In the genomic region with DNA sequence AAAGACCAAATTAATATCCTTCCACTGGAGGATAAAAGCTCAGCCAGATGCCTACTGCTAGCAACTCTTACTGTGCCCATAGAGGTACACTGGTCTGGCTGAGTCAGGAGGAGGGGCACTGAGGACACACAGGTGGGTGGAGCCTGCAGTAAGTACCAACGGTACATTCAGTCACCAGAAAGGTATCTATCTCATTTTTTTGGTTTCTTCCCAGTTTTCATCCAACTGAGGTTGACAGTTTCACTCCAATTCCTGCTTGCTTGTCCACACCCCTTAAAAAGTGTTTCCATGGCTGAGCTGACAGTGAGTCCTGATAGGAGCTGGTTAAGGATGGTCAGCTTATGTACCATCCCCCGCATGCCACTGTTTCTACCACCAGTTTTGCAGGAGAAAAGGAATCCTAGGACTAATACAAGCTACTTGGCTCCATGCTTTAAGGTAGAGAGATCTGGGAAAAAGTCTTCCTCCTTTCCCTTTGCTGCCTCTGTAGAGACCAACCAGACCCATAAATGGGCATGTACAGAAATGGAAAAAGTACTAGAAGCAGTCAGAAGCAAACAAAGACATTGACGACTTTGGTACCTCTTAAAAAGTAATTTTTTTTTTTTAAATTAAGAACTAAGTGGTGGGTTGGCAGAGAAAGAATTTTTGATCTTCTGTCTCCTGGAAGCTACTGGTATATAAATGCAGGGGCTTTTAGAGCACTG, we compare ENCODE assay signal across 8 cellular contexts. TPM values are rescaled to one million over a fixed set of nuclear protein-coding genes. Genes with fewer than 3 reads are reported as not detected.
DNase-seq lines count a peak whose midpoint lies in the region; ATAC-seq, FAIRE-seq and TF ChIP-seq lines count a peak whose summit lies in the region.

No MANE protein-coding gene starts in this region.

- no peak for DNase-seq in stimulated activated naive CD8-positive, alpha-beta T cell treated with anti-CD3 and anti-CD28 coated beads, Interleukin-15, Interleukin-2, amounts not matched to agents 100 U/mL and 50 U/mL, for 24 hours
- no peak for DNase-seq in activated T-helper 2 cell treated with anti-CD3 and anti-CD28 coated beads, Interferon-gamma antibody, Interleukin-2, Interleukin-4, amounts not matched to agents 10 μg/mL and 5 μg/mL and 100 μg/mL, durations not matched to agents 14 hours and 24 hours and 36 hours (ENCODE audit: low spot score)
- no peak for DNase-seq in kidney
- DNase-seq in aorta: peak in 1 of 2 donors; percentile 74
- DNase-seq in NCI-H1105 (lab: John Stamatoyannopoulos, UW): no peak

- H3K4me3 ChIP-seq in kidney (ENCODE audit: low read length in 2 of 2): peak overlapping the region; percentile 31 to 95
- H3K4me3 ChIP-seq in aorta (ENCODE audit: low read length in 2 of 2): peak overlapping the region; percentile 79 to 86

- no peak overlapping the region for H3K9ac ChIP-seq in kidney (ENCODE audit: low read length in 2 of 2)

- no peaks in the 10 kb centered on the region for H3K9me3 Mint-ChIP-seq in stimulated activated naive CD8-positive, alpha-beta T cell treated with anti-CD3 and anti-CD28 coated beads, Interleukin-15, Interleukin-2, amounts not matched to agents 100 ng/mL and 50 ng/mL, for 24 hours
- no peaks in the 10 kb centered on the region for H3K9me3 Mint-ChIP-seq in activated T-helper 2 cell treated with anti-CD3 and anti-CD28 coated beads, Interferon-gamma antibody, Interleukin-2, Interleukin-4, amounts not matched to agents 10 μg/mL and 5 μg/mL and 100 μg/mL, durations not matched to agents 14 hours and 24 hours and 36 hours

- peaks cover 81% of the 10 kb centered on the region for H3K4me1 Mint-ChIP-seq in stimulated activated naive CD8-positive, alpha-beta T cell treated with anti-CD3 and anti-CD28 coated beads, Interleukin-15, Interleukin-2, amounts not matched to agents 100 ng/mL and 50 ng/mL, for 24 hours (ENCODE audit: low read depth)
- H3K4me1 Mint-ChIP-seq in activated T-helper 2 cell treated with anti-CD3 and anti-CD28 coated beads, Interferon-gamma antibody, Interleukin-2, Interleukin-4, amounts not matched to agents 10 μg/mL and 5 μg/mL and 100 μg/mL, durations not matched to agents 14 hours and 24 hours and 36 hours (ENCODE audit: low read depth): peaks cover 68% of the 10 kb centered on the region

- H3K4me1 ChIP-seq in kidney (ENCODE audit: control insufficient read depth in 1 of 2, insufficient read depth in 1 of 2, low read depth in 1 of 2, low read length in 2 of 2) (peaks cover 5 to 28% of the 10 kb centered on the region in 2 donors), aorta (ENCODE audit: control insufficient read depth in 1 of 2, insufficient read depth in 2 of 2, low read length in 2 of 2) (peaks cover 3% of the 10 kb centered on the region in 2 donors)

- no peak overlapping the region for H3K27ac ChIP-seq in kidney (ENCODE audit: low read depth in 2 of 2, low read length in 2 of 2)
- H3K27ac ChIP-seq in aorta (ENCODE audit: low read depth in 1 of 2, low read length in 2 of 2): peak overlapping the region in 1 of 2 donors; percentile 41

- H3K27me3 Mint-ChIP-seq in stimulated activated naive CD8-positive, alpha-beta T cell treated with anti-CD3 and anti-CD28 coated beads, Interleukin-15, Interleukin-2, amounts not matched to agents 100 ng/mL and 50 ng/mL, for 24 hours: no peaks in the 10 kb centered on the region
- H3K27me3 Mint-ChIP-seq in activated T-helper 2 cell treated with anti-CD3 and anti-CD28 coated beads, Interferon-gamma antibody, Interleukin-2, Interleukin-4, amounts not matched to agents 10 μg/mL and 5 μg/mL and 100 μg/mL, durations not matched to agents 14 hours and 24 hours and 36 hours (ENCODE audit: low read depth): no peaks in the 10 kb centered on the region

- intact Hi-C loops in activated T-helper 2 cell treated with anti-CD3 and anti-CD28 coated beads, Interferon-gamma antibody, Interleukin-2, Interleukin-4, amounts not matched to agents 10 μg/mL and 5 μg/mL and 100 μg/mL, durations not matched to agents 14 hours and 24 hours and 36 hours (cut with micrococcal nuclease): no loop called here
- intact Hi-C loops in kidney (cut with DNase I): loop anchor here (10.0 kb wide), 1 partner anchor 376 kb away; no protein-coding TSS in a partner anchor
- intact Hi-C loops in aorta (cut with DNase I): loop anchor here in 1 of 2 donors (2.0 kb wide), 1 partner anchor 378 kb away; no protein-coding TSS in a partner anchor

- peak overlapping the region; percentile 91 for H3K4me3 Mint-ChIP-seq in stimulated activated naive CD8-positive, alpha-beta T cell treated with anti-CD3 and anti-CD28 coated beads, Interleukin-15, Interleukin-2, amounts not matched to agents 100 ng/mL and 50 ng/mL, for 24 hours
- peak overlapping the region; percentile 89 for H3K4me3 Mint-ChIP-seq in activated T-helper 2 cell treated with anti-CD3 and anti-CD28 coated beads, Interferon-gamma antibody, Interleukin-2, Interleukin-4, amounts not matched to agents 10 μg/mL and 5 μg/mL and 100 μg/mL, durations not matched to agents 14 hours and 24 hours and 36 hours (ENCODE audit: low read depth)

- 34 to 36% methylated on average over 3 of the region's 3 CpGs for WGBS in aorta, 2 donors

- H3K27ac Mint-ChIP-seq in stimulated activated naive CD8-positive, alpha-beta T cell treated with anti-CD3 and anti-CD28 coated beads, Interleukin-15, Interleukin-2, amounts not matched to agents 100 ng/mL and 50 ng/mL, for 24 hours: no peak overlapping the region
- H3K27ac Mint-ChIP-seq in activated T-helper 2 cell treated with anti-CD3 and anti-CD28 coated beads, Interferon-gamma antibody, Interleukin-2, Interleukin-4, amounts not matched to agents 10 μg/mL and 5 μg/mL and 100 μg/mL, durations not matched to agents 14 hours and 24 hours and 36 hours: no peak overlapping the region

- no peak for FAIRE-seq in kidney (lab: Jason Lieb, UNC)

- no peaks in the 10 kb centered on the region for H3K27me3 ChIP-seq in aorta (ENCODE audit: control insufficient read depth in 1 of 2, insufficient read depth in 2 of 2, low read length in 1 of 2)

- no peak for TF ChIP-seq CTCF in kidney (IDR thresholded peaks at IDR 0.05; ENCODE audit: borderline replicate concordance, extremely low read depth, insufficient read depth)

- peaks cover 58% of the 10 kb centered on the region for H3K36me3 Mint-ChIP-seq in stimulated activated naive CD8-positive, alpha-beta T cell treated with anti-CD3 and anti-CD28 coated beads, Interleukin-15, Interleukin-2, amounts not matched to agents 100 ng/mL and 50 ng/mL, for 24 hours (ENCODE audit: low read depth)
- H3K36me3 Mint-ChIP-seq in activated T-helper 2 cell treated with anti-CD3 and anti-CD28 coated beads, Interferon-gamma antibody, Interleukin-2, Interleukin-4, amounts not matched to agents 10 μg/mL and 5 μg/mL and 100 μg/mL, durations not matched to agents 14 hours and 24 hours and 36 hours (ENCODE audit: low read depth): peaks cover 59% of the 10 kb centered on the region

- H3K9me3 ChIP-seq in kidney (ENCODE audit: control insufficient read depth in 1 of 2, low read length in 2 of 2) (no peaks in the 10 kb centered on the region), aorta (ENCODE audit: control insufficient read depth, low read length) (no peaks in the 10 kb centered on the region)

- no peak for ATAC-seq in stimulated activated naive CD8-positive, alpha-beta T cell treated with anti-CD3 and anti-CD28 coated beads, Interleukin-15, Interleukin-2, amounts not matched to agents 100 U/mL and 50 U/mL, for 24 hours
- ATAC-seq in aorta (ENCODE audit: low FRiP score) (no peak), GM21619 (IDR thresholded peaks at IDR 0.05; ENCODE audit: unreplicated experiment) (no peak), HG03095 (IDR thresholded peaks at IDR 0.05; ENCODE audit: unreplicated experiment) (no peak)

- no peaks in the 10 kb centered on the region for H3K36me3 ChIP-seq in kidney (ENCODE audit: control insufficient read depth in 1 of 2, insufficient read depth in 2 of 2, low read length in 2 of 2)
- H3K36me3 ChIP-seq in aorta (ENCODE audit: control insufficient read depth in 1 of 2, insufficient read depth in 2 of 2, low read length in 1 of 2): no peaks in the 10 kb centered on the region

RNA-seq across cellular contexts. Expression of a gene that starts 3.2 kb away (rescaled TPM):
- total RNA-seq in activated T-helper 2 cell treated with anti-CD3 and anti-CD28 coated beads, Interferon-gamma antibody, Interleukin-2, Interleukin-4, amounts not matched to agents 10 μg/mL and 5 μg/mL and 100 μg/mL, durations not matched to agents 14 hours and 24 hours and 36 hours: 124 and 135 TPM in 2 replicates
- 37.2 TPM for total RNA-seq in kidney
- polyA plus RNA-seq in kidney (ENCODE audit: insufficient read depth, low read depth, low replicate concordance): 10.1 TPM
- total RNA-seq in aorta: 100 to 1,000 TPM; 107 to 207 TPM
- polyA plus RNA-seq in aorta: 10 to 100 TPM; 36.6 to 48.3 TPM
